Comparison of ENCODE assay signal across 1 cellular context in the genomic region with DNA sequence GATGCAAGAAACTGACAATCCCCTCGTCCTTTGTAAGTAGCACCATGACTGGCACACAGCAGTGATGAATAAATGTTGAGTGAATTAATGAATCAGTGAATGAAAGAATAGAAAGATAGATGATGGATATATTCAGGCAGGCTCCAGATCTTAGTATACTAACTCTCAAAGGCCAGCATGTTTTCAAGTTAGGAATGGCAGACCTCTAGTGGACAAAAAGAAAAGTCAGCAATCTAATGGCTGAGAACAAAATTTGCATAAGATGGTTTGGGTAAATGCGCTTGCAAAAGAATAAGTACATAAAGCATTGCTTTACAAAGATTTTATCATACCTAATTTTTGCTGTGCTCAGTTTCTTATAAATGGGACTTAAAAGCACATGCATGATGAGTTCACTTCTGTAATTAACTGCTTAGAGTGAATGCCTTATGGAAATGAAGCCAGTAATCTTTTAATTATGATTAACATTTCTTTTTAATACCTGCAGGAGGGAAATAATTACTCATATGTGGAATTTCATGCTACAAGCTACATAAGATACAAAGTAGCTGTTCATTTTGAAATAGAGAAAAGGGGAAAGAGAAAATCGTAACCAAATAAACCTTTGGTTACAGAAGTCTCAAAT.
TF ChIP-seq lines count a peak whose summit lies in the region.

No MANE protein-coding gene starts in this region.

TF ChIP-seq in SK-N-SH treated with all-trans-retinoic acid at 6 μM for 48 hours, 23 proteins besides CTCF, POLR2A, EP300 and RAD21 (continued from another document):
- TF ChIP-seq, protein P1, sequence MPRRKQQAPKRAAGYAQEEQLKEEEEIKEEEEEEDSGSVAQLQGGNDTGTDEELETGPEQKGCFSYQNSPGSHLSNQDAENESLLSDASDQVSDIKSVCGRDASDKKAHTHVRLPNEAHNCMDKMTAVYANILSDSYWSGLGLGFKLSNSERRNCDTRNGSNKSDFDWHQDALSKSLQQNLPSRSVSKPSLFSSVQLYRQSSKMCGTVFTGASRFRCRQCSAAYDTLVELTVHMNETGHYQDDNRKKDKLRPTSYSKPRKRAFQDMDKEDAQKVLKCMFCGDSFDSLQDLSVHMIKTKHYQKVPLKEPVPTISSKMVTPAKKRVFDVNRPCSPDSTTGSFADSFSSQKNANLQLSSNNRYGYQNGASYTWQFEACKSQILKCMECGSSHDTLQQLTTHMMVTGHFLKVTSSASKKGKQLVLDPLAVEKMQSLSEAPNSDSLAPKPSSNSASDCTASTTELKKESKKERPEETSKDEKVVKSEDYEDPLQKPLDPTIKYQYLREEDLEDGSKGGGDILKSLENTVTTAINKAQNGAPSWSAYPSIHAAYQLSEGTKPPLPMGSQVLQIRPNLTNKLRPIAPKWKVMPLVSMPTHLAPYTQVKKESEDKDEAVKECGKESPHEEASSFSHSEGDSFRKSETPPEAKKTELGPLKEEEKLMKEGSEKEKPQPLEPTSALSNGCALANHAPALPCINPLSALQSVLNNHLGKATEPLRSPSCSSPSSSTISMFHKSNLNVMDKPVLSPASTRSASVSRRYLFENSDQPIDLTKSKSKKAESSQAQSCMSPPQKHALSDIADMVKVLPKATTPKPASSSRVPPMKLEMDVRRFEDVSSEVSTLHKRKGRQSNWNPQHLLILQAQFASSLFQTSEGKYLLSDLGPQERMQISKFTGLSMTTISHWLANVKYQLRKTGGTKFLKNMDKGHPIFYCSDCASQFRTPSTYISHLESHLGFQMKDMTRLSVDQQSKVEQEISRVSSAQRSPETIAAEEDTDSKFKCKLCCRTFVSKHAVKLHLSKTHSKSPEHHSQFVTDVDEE (CRISPR knock-in tag; IDR thresholded peaks at IDR 0.05), result no peak
- TF ChIP-seq, protein P2, sequence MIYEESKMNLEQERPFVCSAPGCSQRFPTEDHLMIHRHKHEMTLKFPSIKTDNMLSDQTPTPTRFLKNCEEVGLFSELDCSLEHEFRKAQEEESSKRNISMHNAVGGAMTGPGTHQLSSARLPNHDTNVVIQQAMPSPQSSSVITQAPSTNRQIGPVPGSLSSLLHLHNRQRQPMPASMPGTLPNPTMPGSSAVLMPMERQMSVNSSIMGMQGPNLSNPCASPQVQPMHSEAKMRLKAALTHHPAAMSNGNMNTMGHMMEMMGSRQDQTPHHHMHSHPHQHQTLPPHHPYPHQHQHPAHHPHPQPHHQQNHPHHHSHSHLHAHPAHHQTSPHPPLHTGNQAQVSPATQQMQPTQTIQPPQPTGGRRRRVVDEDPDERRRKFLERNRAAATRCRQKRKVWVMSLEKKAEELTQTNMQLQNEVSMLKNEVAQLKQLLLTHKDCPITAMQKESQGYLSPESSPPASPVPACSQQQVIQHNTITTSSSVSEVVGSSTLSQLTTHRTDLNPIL (CRISPR knock-in tag; IDR thresholded peaks at IDR 0.05; ENCODE audit: low read depth), result no peak
- no peak for TF ChIP-seq ZFP3 (CRISPR knock-in tag; IDR thresholded peaks at IDR 0.05)
- no peak for TF ChIP-seq ZNF565 (CRISPR knock-in tag; conservative IDR thresholded peaks at IDR 0.05; ENCODE audit: low read depth)
- no peak for TF ChIP-seq RARB (CRISPR knock-in tag; IDR thresholded peaks at IDR 0.05)
- no peak for TF ChIP-seq BACH2 (CRISPR knock-in tag; IDR thresholded peaks at IDR 0.05; ENCODE audit: borderline replicate concordance)
- no peak for TF ChIP-seq CSDC2 (CRISPR knock-in tag; IDR thresholded peaks at IDR 0.05)
- no peak for TF ChIP-seq ESRRG (CRISPR knock-in tag; IDR thresholded peaks at IDR 0.05)
- no peak for TF ChIP-seq ARNTL (CRISPR knock-in tag; IDR thresholded peaks at IDR 0.05; ENCODE audit: borderline replicate concordance, low read depth)
